8 cellular contexts compared by ENCODE assay signal in genomic region chr6:30483677-30484279, GRCh38. TPM values are rescaled to one million over a fixed set of nuclear protein-coding genes. Genes with fewer than 3 reads are reported as not detected.
A peak's percentile ranks its signal among the peaks of the same experiment; 100 is the strongest.
DNase-seq lines count a peak whose midpoint lies in the region; ATAC-seq, FAIRE-seq and TF ChIP-seq lines count a peak whose summit lies in the region.

No MANE protein-coding gene starts in this region.

- H3K79me2 ChIP-seq in keratinocyte (ENCODE audit: control insufficient read depth, insufficient read depth, low read length) = no peaks in the 10 kb centered on the region

- H3K4me3 ChIP-seq in ascending aorta (no peak overlapping the region), keratinocyte (ENCODE audit: control insufficient read depth in 2 of 3, extremely low read depth in 1 of 3, insufficient read depth in 2 of 3, low read depth in 1 of 3, low read length in 3 of 3) (no peak overlapping the region), vagina (no peak overlapping the region)

- H3K36me3 ChIP-seq in ascending aorta (no peaks in the 10 kb centered on the region), keratinocyte (ENCODE audit: control insufficient read depth in 2 of 2, extremely low read depth in 1 of 2, insufficient read depth in 2 of 2, low read length in 2 of 2) (no peaks in the 10 kb centered on the region), vagina (no peaks in the 10 kb centered on the region)

- H3K36me3 Mint-ChIP-seq in activated naive CD4-positive, alpha-beta T cell treated with anti-CD3 and anti-CD28 coated beads for 36 hours (ENCODE audit: low read depth) = no peaks in the 10 kb centered on the region

- no peak overlapping the region for H3K9ac ChIP-seq in keratinocyte (ENCODE audit: control insufficient read depth, extremely low read depth, insufficient read depth, low read length)

- DNase-seq in activated naive CD4-positive, alpha-beta T cell treated with anti-CD3 and anti-CD28 coated beads for 36 hours = peak; percentile 54
- no peak for DNase-seq in activated naive CD4-positive, alpha-beta T cell (lab: John Stamatoyannopoulos, UW)
- DNase-seq in NCI-H2081 treated with DMSO at 0.1 percent for 48 hours (lab: John Stamatoyannopoulos, UW) (peak; percentile 2), ascending aorta (ENCODE audit: low spot score in 2 of 2) (no peak), keratinocyte (ENCODE audit: low read depth, low spot score) (no peak), vagina (ENCODE audit: extremely low spot score in 2 of 2) (no peak)

- H3K4me3 Mint-ChIP-seq in activated naive CD4-positive, alpha-beta T cell treated with anti-CD3 and anti-CD28 coated beads for 36 hours = no peak overlapping the region

- TF ChIP-seq CTCF in ascending aorta (IDR thresholded peaks at IDR 0.05) (peak; percentile 33 to 56 (median 49)), keratinocyte (optimal IDR thresholded peaks at IDR 0.05 in 1 of 3, IDR thresholded peaks at IDR 0.05 in 1 of 3, conservative IDR thresholded peaks at IDR 0.05 in 1 of 3; ENCODE audit: extremely low read depth in 1 of 3, insufficient read depth in 2 of 3, low read length in 3 of 3) (peak in 2 of 3 experiments; percentile 31 to 48), vagina (IDR thresholded peaks at IDR 0.05) (peak; percentile 38 to 72 (median 55))

- H3K4me1 Mint-ChIP-seq in activated naive CD4-positive, alpha-beta T cell treated with anti-CD3 and anti-CD28 coated beads for 36 hours (ENCODE audit: low read depth) = peaks cover 44% of the 10 kb centered on the region

- H3K27me3 Mint-ChIP-seq in activated naive CD4-positive, alpha-beta T cell treated with anti-CD3 and anti-CD28 coated beads for 36 hours (ENCODE audit: low read depth) = peaks cover 35% of the 10 kb centered on the region

- no peak overlapping the region for H3K4me2 ChIP-seq in keratinocyte (ENCODE audit: control insufficient read depth, extremely low read depth, insufficient read depth, low read depth, low read length)

- H3K9me1 ChIP-seq in keratinocyte (ENCODE audit: control insufficient read depth, extremely low read depth, insufficient read depth, low read length) = no peaks in the 10 kb centered on the region

- dilution Hi-C loops in keratinocyte (cut with MboI; ENCODE audit: extremely low pct_ligation_motif_present, low sequenced_read_pairs) = no loop called here

- TF ChIP-seq POLR2A in vagina (IDR thresholded peaks at IDR 0.05) = no peak

- CTCF ChIA-PET in activated naive CD4-positive, alpha-beta T cell treated with anti-CD3 and anti-CD28 coated beads for 36 hours (lab: Charles Lee) = interaction anchor here (0.6 to 10.3 kb wide), 26 partner anchors 10 to 713 kb away, joined by 3 to 367 read pairs (median 6); partner anchors contain the start of gene PRR3

- H4K20me1 ChIP-seq in keratinocyte (ENCODE audit: control insufficient read depth, extremely low read depth, insufficient read depth, low read length) = no peaks in the 10 kb centered on the region

- no peak overlapping the region for H2AFZ ChIP-seq in keratinocyte (ENCODE audit: control insufficient read depth, low read length)

- H3K27ac ChIP-seq in ascending aorta (no peak overlapping the region), keratinocyte (ENCODE audit: control insufficient read depth, insufficient read depth, low read length) (no peak overlapping the region), vagina (no peak overlapping the region)

- H3K9me3 ChIP-seq in ascending aorta (no peaks in the 10 kb centered on the region), keratinocyte (ENCODE audit: control insufficient read depth, low read depth, low read length) (no peaks in the 10 kb centered on the region), vagina (no peaks in the 10 kb centered on the region)

- H3K27me3 ChIP-seq in ascending aorta (no peaks in the 10 kb centered on the region), keratinocyte (ENCODE audit: control insufficient read depth, extremely low read depth, insufficient read depth, low read length) (peaks cover 28% of the 10 kb centered on the region), vagina (peaks cover 10% of the 10 kb centered on the region)

- H3K27ac Mint-ChIP-seq in activated naive CD4-positive, alpha-beta T cell treated with anti-CD3 and anti-CD28 coated beads for 36 hours = no peak overlapping the region

- no peak for ATAC-seq in GM18517 (IDR thresholded peaks at IDR 0.05; ENCODE audit: unreplicated experiment)
- no peak for ATAC-seq in HG02642 (IDR thresholded peaks at IDR 0.05; ENCODE audit: poor library complexity, unreplicated experiment)

- H3K4me1 ChIP-seq in ascending aorta (peaks cover 0 to 6% of the 10 kb centered on the region in 2 donors), keratinocyte (ENCODE audit: control insufficient read depth, extremely low read depth, insufficient read depth, low read length) (peaks cover 24% of the 10 kb centered on the region), vagina (peaks cover 20% of the 10 kb centered on the region)

- H3K9me3 Mint-ChIP-seq in activated naive CD4-positive, alpha-beta T cell treated with anti-CD3 and anti-CD28 coated beads for 36 hours = no peaks in the 10 kb centered on the region

- intact Hi-C loops in activated naive CD4-positive, alpha-beta T cell treated with anti-CD3 and anti-CD28 coated beads for 36 hours (cut with micrococcal nuclease) = loop anchor here (1.0 to 5.0 kb wide), 9 partner anchors 31 to 595 kb away; partner anchors contain the start of gene DHX16
- intact Hi-C loops in ascending aorta (cut with DNase I) = loop anchor here (1.0 to 10.0 kb wide), 4 partner anchors 49 to 431 kb away; partner anchors contain the start of genes TUBB and VARS2
- intact Hi-C loops in vagina (cut with DNase I) = loop anchor here (5.0 kb wide), 1 partner anchor 64 kb away; no protein-coding TSS in a partner anchor

- no peak for FAIRE-seq in keratinocyte (lab: Jason Lieb, UNC)

RNA-seq across cellular contexts. Expression of gene HLA-E, which starts 5.5 kb away (rescaled TPM):
- total RNA-seq in activated naive CD4-positive, alpha-beta T cell treated with anti-CD3 and anti-CD28 coated beads for 36 hours = 100 to 1,000 TPM; 598 to 608 TPM
- total RNA-seq in ascending aorta (896 TPM), vagina (618 TPM)
- polyA plus RNA-seq in keratinocyte = 108 to 177 TPM (median 123 TPM) in 3 replicates
- 103 TPM for polyA plus RNA-seq in keratinocyte (2011; ENCODE audit: low read depth)
- polyA plus RNA-seq in keratinocyte (2011; cell fraction: cytosol; rRNA removed) = 77.7 and 98.8 TPM in 2 replicates
- polyA plus RNA-seq in keratinocyte (2011; cell fraction: nucleus; rRNA removed) = 209 and 216 TPM in 2 replicates
- polyA plus RNA-seq in keratinocyte (2012; ENCODE audit: low replicate concordance) = 127 and 177 TPM in 2 replicates
- polyA minus RNA-seq in keratinocyte = 97.8 to 136 TPM (median 115 TPM) in 3 replicates
- 130 TPM for polyA minus RNA-seq in keratinocyte (2011; cell fraction: cytosol; rRNA and poly(A)+ RNA removed)
- polyA minus RNA-seq in keratinocyte (2011; cell fraction: nucleus; rRNA and poly(A)+ RNA removed) = 141 and 156 TPM in 2 replicates

Comparison
In these comparisons a context has a peak if more than half of its experiments do, and no peak if none do; other contexts are left out.
1. DNase-seq: peak in activated naive CD4-positive, alpha-beta T cell treated with anti-CD3 and anti-CD28 coated beads for 36 hours (single experiment) and NCI-H2081 treated with DMSO at 0.1 percent for 48 hours (single experiment); none in activated naive CD4-positive, alpha-beta T cell (0 of 4), ascending aorta (0 of 2), keratinocyte (single experiment) and vagina (0 of 2).
2. Peak in every context shown above with its lines, with median percentiles within 50 percentile points of each other: CTCF ChIP-seq.